In genomic region chr10:101830322-101831168, GRCh38 we compare ENCODE assay signal across 8 cellular contexts. TPM values are rescaled to one million over a fixed set of nuclear protein-coding genes. Genes with fewer than 3 reads are reported as not detected.
A peak's percentile ranks its signal among the peaks of the same experiment; 100 is the strongest.
DNase-seq lines count a peak whose midpoint lies in the region; ATAC-seq and TF ChIP-seq lines count a peak whose summit lies in the region.

No MANE protein-coding gene starts in this region.

- 3% methylated on average over 56 of the region's 56 CpGs for WGBS in right cardiac atrium

- peak; percentile 85 to 88 for ATAC-seq in right cardiac atrium

- no peaks in the 10 kb centered on the region for H3K27me3 ChIP-seq in right cardiac atrium (ENCODE audit: control insufficient read depth, insufficient read depth)

- H3K4me1 Mint-ChIP-seq in HFFc6 (ENCODE audit: low read depth), result peaks cover 30% of the 10 kb centered on the region
- H3K4me1 Mint-ChIP-seq in T-helper 1 cell treated with Interleukin-12 subunit alpha and Interleukin-12 subunit beta and Interleukin-4 antibody, amounts not matched to agents 30 μg/mL and 1 μg/mL, for 36 hours (ENCODE audit: low read depth), result peaks cover 44% of the 10 kb centered on the region

- no peaks in the 10 kb centered on the region for H3K9me3 ChIP-seq in right cardiac atrium (ENCODE audit: control insufficient read depth, low read length)

- no peaks in the 10 kb centered on the region for H3K9me3 Mint-ChIP-seq in HFFc6
- H3K9me3 Mint-ChIP-seq in T-helper 1 cell treated with Interleukin-12 subunit alpha and Interleukin-12 subunit beta and Interleukin-4 antibody, amounts not matched to agents 30 μg/mL and 1 μg/mL, for 36 hours, result no peaks in the 10 kb centered on the region

- in situ Hi-C loops in G401 (cut with HindIII; ENCODE audit: low sequenced_read_pairs), result no loop called here

- no peak for TF ChIP-seq CTCF in HFFc6 (IDR thresholded peaks at IDR 0.05)

- intact Hi-C loops in right cardiac atrium (cut with DNase I), result no loop called here

- H3K4me3 Mint-ChIP-seq in HFFc6, result peak overlapping the region; percentile 82
- H3K4me3 Mint-ChIP-seq in T-helper 1 cell treated with Interleukin-12 subunit alpha and Interleukin-12 subunit beta and Interleukin-4 antibody, amounts not matched to agents 30 μg/mL and 1 μg/mL, for 36 hours, result peak overlapping the region; percentile 79

- peaks cover 9% of the 10 kb centered on the region for H3K4me1 ChIP-seq in right cardiac atrium (ENCODE audit: control insufficient read depth, insufficient read depth, low read length)

- DNase-seq in HFFc6, result peak; percentile 94
- peak; percentile 44 for DNase-seq in NCI-H1092 (lab: John Stamatoyannopoulos, UW)
- peak; percentile 91 to 96 (median 95) for DNase-seq in right cardiac atrium
- DNase-seq in retina, result peak; percentile 95
- no peak for DNase-seq in G401 (ENCODE audit: low spot score)

- no peaks in the 10 kb centered on the region for H3K36me3 Mint-ChIP-seq in HFFc6 (ENCODE audit: low read depth)
- H3K36me3 Mint-ChIP-seq in T-helper 1 cell treated with Interleukin-12 subunit alpha and Interleukin-12 subunit beta and Interleukin-4 antibody, amounts not matched to agents 30 μg/mL and 1 μg/mL, for 36 hours (ENCODE audit: low read depth), result peaks cover 3% of the 10 kb centered on the region

- peak overlapping the region; percentile 54; the same call in 1 of the 2 replicates for H3K4me3 ChIP-seq in GM08714 (ENCODE audit: low read length)
- peak overlapping the region; percentile 8 for H3K4me3 ChIP-seq in right cardiac atrium (ENCODE audit: low read length)

- no peaks in the 10 kb centered on the region for H3K27me3 Mint-ChIP-seq in HFFc6 (ENCODE audit: insufficient read depth)
- no peaks in the 10 kb centered on the region for H3K27me3 Mint-ChIP-seq in T-helper 1 cell treated with Interleukin-12 subunit alpha and Interleukin-12 subunit beta and Interleukin-4 antibody, amounts not matched to agents 30 μg/mL and 1 μg/mL, for 36 hours (ENCODE audit: low read depth)

- H3K27ac Mint-ChIP-seq in HFFc6, result peak overlapping the region; percentile 87
- H3K27ac Mint-ChIP-seq in T-helper 1 cell treated with Interleukin-12 subunit alpha and Interleukin-12 subunit beta and Interleukin-4 antibody, amounts not matched to agents 30 μg/mL and 1 μg/mL, for 36 hours, result peak overlapping the region; percentile 88

- H3K27ac ChIP-seq in angular gyrus (ENCODE audit: low read depth, low read length) (peak overlapping the region; percentile 75), right cardiac atrium (ENCODE audit: low read length) (peak overlapping the region; percentile 18)

RNA-seq across cellular contexts. Expression of gene OGA, which starts 12.3 kb away (rescaled TPM):
- total RNA-seq in HFFc6 (2021; fragmentation: NEBNext Ultra II Directional; extraction: Animal tissue kit (Norgen Biotek cat#: 25700)), result 10 to 100 TPM; 56.2 to 61.6 (median 59.1) TPM
- total RNA-seq in right cardiac atrium, result 10 to 100 TPM; 67.8 to 96.4 (median 85.4) TPM
- 41.1 TPM for polyA plus RNA-seq in right cardiac atrium
- total RNA-seq in G401 (2014; rRNA removed; shearing (Covaris generic)), result 56.1 and 67.4 TPM in 2 replicates

RNA-seq across cellular contexts. Expression of gene KCNIP2, which starts 13.1 kb away (rescaled TPM):
- total RNA-seq in HFFc6 (2021; fragmentation: NEBNext Ultra II Directional; extraction: Animal tissue kit (Norgen Biotek cat#: 25700)), result 1 to 10 TPM in 1 of 6 experiments, under 1 TPM in 5; 0.31 to 1.3 (median 0.50) TPM
- total RNA-seq in right cardiac atrium, result 100 to 1,000 TPM; 368 to 977 (median 629) TPM
- polyA plus RNA-seq in right cardiac atrium, result 729 TPM
- not detected in 2 replicates for total RNA-seq in G401 (2014; rRNA removed; shearing (Covaris generic))

RNA-seq across cellular contexts. Expression of gene NPM3, which starts 47.3 kb away (rescaled TPM):
- total RNA-seq in HFFc6 (2021; fragmentation: NEBNext Ultra II Directional; extraction: Animal tissue kit (Norgen Biotek cat#: 25700)), result 10 to 100 TPM; 51.8 to 64.6 (median 54.8) TPM
- total RNA-seq in right cardiac atrium, result 10 to 100 TPM in 1 of 4 donors, 1 to 10 TPM in 3; 5.0 to 10.7 (median 7.4) TPM
- polyA plus RNA-seq in right cardiac atrium, result 5.8 TPM
- total RNA-seq in G401 (2014; rRNA removed; shearing (Covaris generic)), result 235 and 256 TPM in 2 replicates

RNA-seq across cellular contexts. Expression of gene FGF8, which starts 54.6 kb away (rescaled TPM):
- total RNA-seq in HFFc6 (2021; fragmentation: NEBNext Ultra II Directional; extraction: Animal tissue kit (Norgen Biotek cat#: 25700)), result not detected
- not detected for total RNA-seq in right cardiac atrium
- not detected for polyA plus RNA-seq in right cardiac atrium
- total RNA-seq in G401 (2014; rRNA removed; shearing (Covaris generic)), result 7.4 and 14.8 TPM in 2 replicates

Comparison
In these comparisons a context has a peak if more than half of its experiments do, and no peak if none do; other contexts are left out.
1. RNA of gene KCNIP2, which starts 13.1 kb away (total RNA-seq): 368 to 977 TPM in right cardiac atrium; 0.31 to 1.3 TPM in HFFc6 and not detected in G401; every median in the first group is over 100 times any median in the second.
2. RNA of gene NPM3, which starts 47.3 kb away (total RNA-seq): 235 to 256 TPM in G401 and 51.8 to 64.6 TPM in HFFc6; 5.0 to 10.7 TPM in right cardiac atrium; every median in the first group is over 4 times any median in the second.